Comparison of ENCODE assay signal across 25 cellular contexts in genomic region chr3:186237915-186238314, GRCh38.
"Had no signal": no experiment of that assay in that cellular context is flagged by ENCODE, and none has a peak within 500 bp of the region (broad histone marks: within the 10 kb centered on the region; RNA-seq: fewer than 3 reads in every experiment).

No MANE protein-coding gene starts in this region.

- H3K27ac ChIP-seq: colonic mucosa, epithelial cell of prostate, foreskin keratinocyte, hepatocyte, prostate gland, sigmoid colon, testis, tibial artery had no signal

- H3K9me3 ChIP-seq: colonic mucosa, gastroesophageal sphincter, heart left ventricle, prostate gland, sigmoid colon, testis, tibial artery had no signal

- H3K4me1 ChIP-seq: colonic mucosa, prostate gland, testis had no signal

- FAIRE-seq: kidney, urothelium cell line had no signal

- H3K36me3 ChIP-seq: colonic mucosa, prostate gland, tibial artery had no signal

- H3K4me2 ChIP-seq: hepatocyte had no signal

- H2AFZ ChIP-seq: hepatocyte had no signal

- H3K27me3 ChIP-seq: colonic mucosa, gastroesophageal sphincter, heart left ventricle, hepatocyte, sigmoid colon, testis, tibial artery had no signal

- H3K79me2 ChIP-seq: hepatocyte had no signal

- H3K4me3 ChIP-seq: colonic mucosa, gastroesophageal sphincter, heart left ventricle, hepatocyte, prostate gland, sigmoid colon, testis, tibial artery had no signal

- ATAC-seq: esophagus mucosa; foreskin keratinocyte; gastroesophageal sphincter; heart left ventricle; left lobe of liver; naive thymus-derived CD8-positive, alpha-beta T cell; right cardiac atrium; stimulated activated memory B cell treated with anti-CD40 and anti-IgM and Interleukin-4, amounts not matched to agents 10 μg/mL and 1 μg/mL and 100 μg/mL, for 72 hours; stimulated activated naive CD8-positive, alpha-beta T cell treated with anti-CD3 and anti-CD28 coated beads, Interleukin-15, Interleukin-2, amounts not matched to agents 100 U/mL and 50 U/mL, for 24 hours had no signal

- DNase-seq: colonic mucosa; effector CD8-positive, alpha-beta T cell; endodermal cell; foreskin keratinocyte; heart left ventricle; kidney; naive thymus-derived CD8-positive, alpha-beta T cell; nephron progenitor cell; nucleus accumbens; right cardiac atrium; sigmoid colon; stimulated activated CD4-positive, alpha-beta T cell treated with anti-CD3 and anti-CD28 coated beads, Interleukin-2, amount 100 ng/mL, for 24 hours; stimulated activated CD4-positive, alpha-beta T cell treated with anti-CD3 and anti-CD28 coated beads, Interleukin-4, amount 100 ng/mL, for 4 hours; stimulated activated naive CD8-positive, alpha-beta T cell treated with anti-CD3 and anti-CD28 coated beads, Interleukin-15, Interleukin-2, amounts not matched to agents 100 U/mL and 50 U/mL, for 24 hours; substantia nigra; testis; tibial artery had no signal
